In the genomic region with DNA sequence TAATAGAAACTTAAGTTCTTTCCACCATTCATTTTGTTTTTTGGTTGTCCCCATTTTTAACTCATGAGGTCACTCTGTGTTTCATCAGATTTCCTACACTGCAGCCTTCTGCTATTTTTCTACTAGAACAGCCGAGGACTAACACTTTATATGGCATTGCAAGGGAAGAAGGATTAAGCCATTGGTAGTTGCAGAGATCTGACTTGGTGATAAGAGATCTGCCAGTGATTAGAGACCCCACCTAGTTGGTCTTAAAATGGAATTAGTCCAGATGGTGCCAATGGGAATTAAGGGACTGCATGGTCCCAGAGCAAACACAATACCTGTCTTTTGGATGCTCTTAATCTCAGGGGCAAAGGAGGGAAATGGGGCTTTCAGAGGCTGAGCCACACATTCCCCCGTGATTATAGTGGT, we compare ENCODE assay signal across 15 cellular contexts.
A peak's percentile ranks its signal among the peaks of the same experiment; 100 is the strongest.
DNase-seq lines count a peak whose midpoint lies in the region; ATAC-seq and TF ChIP-seq lines count a peak whose summit lies in the region.
"Had no signal": no experiment of that assay in that cellular context is flagged by ENCODE, and none has a peak within 500 bp of the region (broad histone marks: within the 10 kb centered on the region; RNA-seq: fewer than 3 reads in every experiment).

No MANE protein-coding gene starts in this region.

- H3K9me3 Mint-ChIP-seq in activated CD4-positive, alpha-beta T cell treated with anti-CD3 and anti-CD28 coated beads, Interleukin-2, amount 10 ng/mL, durations not matched to agents 7 days and 5 days = peaks cover 4% of the 10 kb centered on the region
- peaks cover 9% of the 10 kb centered on the region for H3K9me3 Mint-ChIP-seq in endodermal cell

- intact Hi-C loops in posterior cingulate gyrus (cut with DNase I) = no loop called here

- peak overlapping the region; percentile 60 for H3K27ac Mint-ChIP-seq in activated CD4-positive, alpha-beta T cell treated with anti-CD3 and anti-CD28 coated beads, Interleukin-2, amount 10 ng/mL, durations not matched to agents 7 days and 5 days
- H3K27ac Mint-ChIP-seq in endodermal cell = peak overlapping the region; percentile 13

- H3K36me3 Mint-ChIP-seq in activated CD4-positive, alpha-beta T cell treated with anti-CD3 and anti-CD28 coated beads, Interleukin-2, amount 10 ng/mL, durations not matched to agents 7 days and 5 days (ENCODE audit: low read depth) = peaks cover 9% of the 10 kb centered on the region
- H3K36me3 Mint-ChIP-seq in endodermal cell (ENCODE audit: low read depth) = no peaks in the 10 kb centered on the region
- H3K36me3 Mint-ChIP-seq: naive B cell had no signal

- ATAC-seq in SK-N-SH treated with all-trans-retinoic acid at 6 μM for 48 hours (0 out of 3 replicates have a peak, but pooled peaks have one; percentile 12), GM18520 (IDR thresholded peaks at IDR 0.05; ENCODE audit: unreplicated experiment) (no peak)

- H3K27ac ChIP-seq in endodermal cell (ENCODE audit: low read depth, low read length) (no peak overlapping the region), subcutaneous abdominal adipose tissue (ENCODE audit: low read depth, low read length) (peak overlapping the region; percentile 33)

- H3K36me3 ChIP-seq in endodermal cell (ENCODE audit: control insufficient read depth, insufficient read depth, low read length) (no peaks in the 10 kb centered on the region), subcutaneous abdominal adipose tissue (ENCODE audit: control insufficient read depth in 5 of 5, insufficient read depth in 5 of 5, low read length in 5 of 5) (no peaks in the 10 kb centered on the region)
- H3K36me3 ChIP-seq: heart right ventricle, tibial nerve had no signal

- no peak overlapping the region for H3K9ac ChIP-seq in endodermal cell (ENCODE audit: extremely low read depth, low read length, poor library complexity, severe bottlenecking)
- no peak overlapping the region for H3K9ac ChIP-seq in subcutaneous abdominal adipose tissue (ENCODE audit: low read length in 5 of 5)

- 72 to 100% methylated on average over 1 to 2 of the region's 2 CpGs for WGBS in endodermal cell (ENCODE audit: insufficient coverage in 1 of 2, insufficient read length in 1 of 2), 2 experiments

- DNase-seq in activated CD4-positive, alpha-beta T cell treated with anti-CD3 and anti-CD28 coated beads, Interleukin-2, amount 10 ng/mL, durations not matched to agents 7 days and 5 days = no peak
- no peak for DNase-seq in activated CD4-positive, alpha-beta T cell treated with anti-CD3 and anti-CD28 coated beads for 48 hours
- no peak for DNase-seq in endodermal cell
- DNase-seq in NCI-H1048 (lab: John Stamatoyannopoulos, UW) = no peak
- no peak for DNase-seq in posterior cingulate gyrus
- DNase-seq: amniotic stem cell; heart right ventricle; naive B cell; NCI-H2107; stimulated activated CD4-positive, alpha-beta T cell treated with anti-CD3 and anti-CD28 coated beads, Interleukin-2, amount 100 ng/mL, for 24 hours; T1000 had no signal

- CTCF ChIA-PET in activated CD4-positive, alpha-beta T cell treated with anti-CD3 and anti-CD28 coated beads, Interleukin-2, amount 10 ng/mL, durations not matched to agents 7 days and 5 days (lab: Charles Lee) = no interaction called here

- H3K9me3 ChIP-seq in endodermal cell (ENCODE audit: control insufficient read depth, low read length) = peaks cover 5% of the 10 kb centered on the region
- no peaks in the 10 kb centered on the region for H3K9me3 ChIP-seq in subcutaneous abdominal adipose tissue (ENCODE audit: control insufficient read depth in 5 of 5, low read length in 5 of 5)
- H3K9me3 ChIP-seq: tibial nerve had no signal

- H3K4me3 Mint-ChIP-seq in activated CD4-positive, alpha-beta T cell treated with anti-CD3 and anti-CD28 coated beads, Interleukin-2, amount 10 ng/mL, durations not matched to agents 7 days and 5 days = no peak overlapping the region
- no peak overlapping the region for H3K4me3 Mint-ChIP-seq in endodermal cell

- H3K4me1 Mint-ChIP-seq in activated CD4-positive, alpha-beta T cell treated with anti-CD3 and anti-CD28 coated beads, Interleukin-2, amount 10 ng/mL, durations not matched to agents 7 days and 5 days = peaks cover 48% of the 10 kb centered on the region
- peaks cover 5% of the 10 kb centered on the region for H3K4me1 Mint-ChIP-seq in endodermal cell

- H3K4me3 ChIP-seq in endodermal cell (ENCODE audit: low read length) = no peak overlapping the region
- no peak overlapping the region for H3K4me3 ChIP-seq in subcutaneous abdominal adipose tissue (ENCODE audit: low read depth in 1 of 5, low read length in 5 of 5)
- H3K4me3 ChIP-seq: heart right ventricle, tibial nerve had no signal

- H3K4me1 ChIP-seq in endodermal cell (ENCODE audit: control insufficient read depth, insufficient read depth, low read length) = peaks cover 6% of the 10 kb centered on the region
- H3K4me1 ChIP-seq in subcutaneous abdominal adipose tissue (ENCODE audit: control insufficient read depth in 5 of 5, insufficient read depth in 5 of 5, low read length in 5 of 5) = peaks cover 0 to 25% (median 20%) of the 10 kb centered on the region in 5 donors

- peaks cover 5% of the 10 kb centered on the region for H3K27me3 Mint-ChIP-seq in activated CD4-positive, alpha-beta T cell treated with anti-CD3 and anti-CD28 coated beads, Interleukin-2, amount 10 ng/mL, durations not matched to agents 7 days and 5 days
- no peaks in the 10 kb centered on the region for H3K27me3 Mint-ChIP-seq in endodermal cell (ENCODE audit: insufficient read depth)
- H3K27me3 Mint-ChIP-seq: naive B cell had no signal

- POLR2A ChIA-PET in activated CD4-positive, alpha-beta T cell treated with anti-CD3 and anti-CD28 coated beads, Interleukin-2, amount 10 ng/mL, durations not matched to agents 7 days and 5 days (lab: Charles Lee) = no interaction called here

- no peaks in the 10 kb centered on the region for H3K27me3 ChIP-seq in endodermal cell (ENCODE audit: control insufficient read depth, insufficient read depth, low read length, poor library complexity, severe bottlenecking)
- no peaks in the 10 kb centered on the region for H3K27me3 ChIP-seq in subcutaneous abdominal adipose tissue (ENCODE audit: control insufficient read depth in 5 of 5, insufficient read depth in 4 of 5, low read length in 5 of 5)
- H3K27me3 ChIP-seq: heart right ventricle, tibial nerve had no signal

- no peak for TF ChIP-seq CTCF in endodermal cell (conservative IDR thresholded peaks at IDR 0.05)

TF ChIP-seq in SK-N-SH treated with all-trans-retinoic acid at 6 μM for 48 hours, 23 proteins besides CTCF, POLR2A, EP300 and RAD21 (continues in another document):
- TF ChIP-seq OSR1 (CRISPR knock-in tag; IDR thresholded peaks at IDR 0.05) (no peak), ISL1 (CRISPR knock-in tag; IDR thresholded peaks at IDR 0.05) (no peak), ZFP3 (CRISPR knock-in tag; IDR thresholded peaks at IDR 0.05) (no peak), GLIS3 (CRISPR knock-in tag; IDR thresholded peaks at IDR 0.05) (no peak), CSDC2 (CRISPR knock-in tag; IDR thresholded peaks at IDR 0.05) (no peak), ZNF565 (CRISPR knock-in tag; conservative IDR thresholded peaks at IDR 0.05; ENCODE audit: low read depth) (no peak), ZFP30 (CRISPR knock-in tag; IDR thresholded peaks at IDR 0.05) (no peak), PPARA (CRISPR knock-in tag; IDR thresholded peaks at IDR 0.05; ENCODE audit: borderline replicate concordance) (no peak), RARB (CRISPR knock-in tag; IDR thresholded peaks at IDR 0.05) (no peak), ZNF8 (CRISPR knock-in tag; IDR thresholded peaks at IDR 0.05) (no peak), SNAI2 (CRISPR knock-in tag; IDR thresholded peaks at IDR 0.05) (no peak)
- TF ChIP-seq, protein P1, sequence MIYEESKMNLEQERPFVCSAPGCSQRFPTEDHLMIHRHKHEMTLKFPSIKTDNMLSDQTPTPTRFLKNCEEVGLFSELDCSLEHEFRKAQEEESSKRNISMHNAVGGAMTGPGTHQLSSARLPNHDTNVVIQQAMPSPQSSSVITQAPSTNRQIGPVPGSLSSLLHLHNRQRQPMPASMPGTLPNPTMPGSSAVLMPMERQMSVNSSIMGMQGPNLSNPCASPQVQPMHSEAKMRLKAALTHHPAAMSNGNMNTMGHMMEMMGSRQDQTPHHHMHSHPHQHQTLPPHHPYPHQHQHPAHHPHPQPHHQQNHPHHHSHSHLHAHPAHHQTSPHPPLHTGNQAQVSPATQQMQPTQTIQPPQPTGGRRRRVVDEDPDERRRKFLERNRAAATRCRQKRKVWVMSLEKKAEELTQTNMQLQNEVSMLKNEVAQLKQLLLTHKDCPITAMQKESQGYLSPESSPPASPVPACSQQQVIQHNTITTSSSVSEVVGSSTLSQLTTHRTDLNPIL (CRISPR knock-in tag; IDR thresholded peaks at IDR 0.05; ENCODE audit: low read depth) = no peak
- TF ChIP-seq, protein P2, sequence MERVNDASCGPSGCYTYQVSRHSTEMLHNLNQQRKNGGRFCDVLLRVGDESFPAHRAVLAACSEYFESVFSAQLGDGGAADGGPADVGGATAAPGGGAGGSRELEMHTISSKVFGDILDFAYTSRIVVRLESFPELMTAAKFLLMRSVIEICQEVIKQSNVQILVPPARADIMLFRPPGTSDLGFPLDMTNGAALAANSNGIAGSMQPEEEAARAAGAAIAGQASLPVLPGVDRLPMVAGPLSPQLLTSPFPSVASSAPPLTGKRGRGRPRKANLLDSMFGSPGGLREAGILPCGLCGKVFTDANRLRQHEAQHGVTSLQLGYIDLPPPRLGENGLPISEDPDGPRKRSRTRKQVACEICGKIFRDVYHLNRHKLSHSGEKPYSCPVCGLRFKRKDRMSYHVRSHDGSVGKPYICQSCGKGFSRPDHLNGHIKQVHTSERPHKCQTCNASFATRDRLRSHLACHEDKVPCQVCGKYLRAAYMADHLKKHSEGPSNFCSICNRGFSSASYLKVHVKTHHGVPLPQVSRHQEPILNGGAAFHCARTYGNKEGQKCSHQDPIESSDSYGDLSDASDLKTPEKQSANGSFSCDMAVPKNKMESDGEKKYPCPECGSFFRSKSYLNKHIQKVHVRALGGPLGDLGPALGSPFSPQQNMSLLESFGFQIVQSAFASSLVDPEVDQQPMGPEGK (CRISPR knock-in tag; IDR thresholded peaks at IDR 0.05; ENCODE audit: borderline replicate concordance) = no peak
- TF ChIP-seq, protein P3, sequence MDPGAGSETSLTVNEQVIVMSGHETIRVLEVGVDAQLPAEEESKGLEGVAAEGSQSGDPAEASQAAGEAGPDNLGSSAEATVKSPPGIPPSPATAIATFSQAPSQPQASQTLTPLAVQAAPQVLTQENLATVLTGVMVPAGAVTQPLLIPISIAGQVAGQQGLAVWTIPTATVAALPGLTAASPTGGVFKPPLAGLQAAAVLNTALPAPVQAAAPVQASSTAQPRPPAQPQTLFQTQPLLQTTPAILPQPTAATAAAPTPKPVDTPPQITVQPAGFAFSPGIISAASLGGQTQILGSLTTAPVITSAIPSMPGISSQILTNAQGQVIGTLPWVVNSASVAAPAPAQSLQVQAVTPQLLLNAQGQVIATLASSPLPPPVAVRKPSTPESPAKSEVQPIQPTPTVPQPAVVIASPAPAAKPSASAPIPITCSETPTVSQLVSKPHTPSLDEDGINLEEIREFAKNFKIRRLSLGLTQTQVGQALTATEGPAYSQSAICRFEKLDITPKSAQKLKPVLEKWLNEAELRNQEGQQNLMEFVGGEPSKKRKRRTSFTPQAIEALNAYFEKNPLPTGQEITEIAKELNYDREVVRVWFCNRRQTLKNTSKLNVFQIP (CRISPR knock-in tag; IDR thresholded peaks at IDR 0.05; ENCODE audit: borderline replicate concordance, low read depth) = no peak
